ENCODE assay signal across 11 cellular contexts in genomic region chrX:153275418-153275817, GRCh38. TPM values are rescaled to one million over a fixed set of nuclear protein-coding genes. Genes with fewer than 3 reads are reported as not detected.
"Had no signal": no experiment of that assay in that cellular context is flagged by ENCODE, and none has a peak within 500 bp of the region (broad histone marks: within the 10 kb centered on the region; RNA-seq: fewer than 3 reads in every experiment).

No MANE protein-coding gene starts in this region.

RNA-seq across cellular contexts. Expression of gene PNMA6F, which starts 46.1 kb away (rescaled TPM):
- total RNA-seq: stomach, subcutaneous adipose tissue, suprapubic skin, thoracic aorta, thyroid gland, transverse colon, upper lobe of left lung, upper lobe of right lung, urinary bladder, uterus, vagina had no signal
- polyA plus RNA-seq: stomach, urinary bladder had no signal
